Comparison of ENCODE assay signal across 1 cellular context in the genomic region with DNA sequence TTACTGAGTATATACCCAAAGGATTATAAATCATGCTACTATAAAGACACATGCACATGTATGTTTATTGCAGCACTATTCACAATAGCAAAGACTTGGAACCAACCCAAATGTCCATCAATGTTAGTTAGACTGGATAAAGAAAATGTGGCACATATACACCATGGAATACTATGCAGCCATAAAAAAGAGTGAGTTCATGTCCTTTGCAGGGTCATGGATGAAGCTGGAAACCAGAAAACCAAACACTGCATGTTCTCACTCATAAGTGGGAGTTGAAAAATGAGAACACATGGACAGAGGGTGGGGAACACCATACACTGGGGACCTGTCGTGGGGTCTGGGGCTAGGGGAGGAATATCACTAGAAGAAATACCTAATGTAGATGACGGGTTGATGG. TPM values are rescaled to one million over a fixed set of nuclear protein-coding genes. Genes with fewer than 3 reads are reported as not detected.
"Had no signal": no experiment of that assay in that cellular context is flagged by ENCODE, and none has a peak within 500 bp of the region (broad histone marks: within the 10 kb centered on the region; RNA-seq: fewer than 3 reads in every experiment).

No MANE protein-coding gene starts in this region.

RNA-seq across cellular contexts. Expression of a gene that starts 27.5 kb away (rescaled TPM):
- total RNA-seq: ascending aorta had no signal
